ENCODE assay signal across 20 cellular contexts in genomic region chr9:101254733-101255473, GRCh38.
"Had no signal": no experiment of that assay in that cellular context is flagged by ENCODE, and none has a peak within 500 bp of the region (broad histone marks: within the 10 kb centered on the region; RNA-seq: fewer than 3 reads in every experiment).

No MANE protein-coding gene starts in this region.

- ATAC-seq: esophagus mucosa; heart left ventricle; left lung; lower lobe of right lung; natural killer cell treated with Interleukin-12 subunit alpha and Interleukin-12 subunit beta and Interleukin-15 and Interleukin-18, amount 100 ng/mL, for 72 hours; right cardiac atrium; stimulated activated effector memory CD8-positive, alpha-beta T cell treated with anti-CD3 and anti-CD28 coated beads, Interleukin-12 subunit alpha, Interleukin-12 subunit beta, amount 100 ng/mL, for 72 hours; stimulated activated naive CD8-positive, alpha-beta T cell treated with anti-CD3 and anti-CD28 coated beads, Interleukin-15, Interleukin-2, amounts not matched to agents 100 U/mL and 50 U/mL, for 24 hours had no signal

- H3K4me3 ChIP-seq: coronary artery, dorsolateral prefrontal cortex, heart left ventricle, left lung, lower lobe of right lung, neural progenitor cell, ovary, tibial artery, upper lobe of left lung, vagina had no signal

- H3K27ac ChIP-seq: coronary artery, dorsolateral prefrontal cortex, heart left ventricle, left lung, lower lobe of right lung, neural progenitor cell, ovary, tibial artery, upper lobe of left lung, vagina had no signal

- DNase-seq: dorsolateral prefrontal cortex; effector CD8-positive, alpha-beta T cell; heart left ventricle; hippocampal formation; left lung; lower lobe of right lung; nucleus accumbens; ovary; right cardiac atrium; stimulated activated CD4-positive, alpha-beta T cell treated with anti-CD3 and anti-CD28 coated beads, Interleukin-4, amount 100 ng/mL, for 1 hour; stimulated activated CD8-positive, alpha-beta memory T cell treated with anti-CD3 and anti-CD28 coated beads, Interleukin-4, amount 100 ng/mL, for 48 hours; stimulated activated naive CD8-positive, alpha-beta T cell treated with anti-CD3 and anti-CD28 coated beads, Interleukin-15, Interleukin-2, amounts not matched to agents 100 U/mL and 50 U/mL, for 24 hours; tibial artery; upper lobe of left lung had no signal

- H3K9ac ChIP-seq: neural progenitor cell had no signal

- H2AFZ ChIP-seq: neural progenitor cell had no signal

- H3K9me3 ChIP-seq: heart left ventricle, left lung, lower lobe of right lung, ovary, tibial artery, upper lobe of left lung, vagina had no signal

- H3K4me1 ChIP-seq: heart left ventricle, left lung, lower lobe of right lung, neural progenitor cell, tibial artery, upper lobe of left lung, vagina had no signal

- H3K27me3 ChIP-seq: left lung, neural progenitor cell, ovary, tibial artery, upper lobe of left lung, vagina had no signal

- H3K4me2 ChIP-seq: neural progenitor cell had no signal

- H3K36me3 ChIP-seq: heart left ventricle, left lung, lower lobe of right lung, neural progenitor cell, ovary, tibial artery, upper lobe of left lung, vagina had no signal
